In the genomic region with DNA sequence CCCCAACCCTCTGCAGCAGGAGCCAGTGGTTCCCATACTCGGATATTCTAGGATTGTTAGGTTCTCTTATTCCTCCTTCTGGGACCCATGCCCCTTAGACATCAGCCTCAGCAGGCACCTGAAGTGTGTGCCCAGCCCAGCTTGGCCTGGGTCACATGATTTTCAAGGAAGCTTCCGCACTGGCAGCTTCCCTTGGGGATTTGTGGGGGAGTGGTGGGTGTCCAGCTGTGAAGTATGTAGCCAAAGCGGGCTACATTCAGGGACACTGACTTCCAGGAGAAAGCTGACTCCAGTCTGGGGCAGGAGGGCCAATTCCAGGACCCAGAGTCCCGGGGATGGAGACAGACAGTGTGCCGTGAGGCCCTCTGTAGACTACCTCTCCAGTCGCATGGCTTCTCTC, we compare ENCODE assay signal across 8 cellular contexts. TPM values are rescaled to one million over a fixed set of nuclear protein-coding genes. Genes with fewer than 3 reads are reported as not detected.
DNase-seq lines count a peak whose midpoint lies in the region; ATAC-seq and TF ChIP-seq lines count a peak whose summit lies in the region.

No MANE protein-coding gene starts in this region.

- no peaks in the 10 kb centered on the region for H3K36me3 ChIP-seq in cardiac muscle cell
- H3K36me3 ChIP-seq in WERI-Rb-1: 0 out of 2 replicates have a peak, but pooled peaks cover 4% of the 10 kb centered on the region

- no peaks in the 10 kb centered on the region for H3K27me3 ChIP-seq in cardiac muscle cell
- H3K27me3 ChIP-seq in WERI-Rb-1 (ENCODE audit: insufficient read depth, low read depth, severe bottlenecking): no peaks in the 10 kb centered on the region

- TF ChIP-seq CTCF in cardiac muscle cell (IDR thresholded peaks at IDR 0.05; ENCODE audit: low read depth, low read length): no peak
- TF ChIP-seq CTCF in WERI-Rb-1 (IDR thresholded peaks at IDR 0.05; ENCODE audit: low read depth, low read length): no peak
- no peak for TF ChIP-seq CTCF in fibroblast of mammary gland (conservative IDR thresholded peaks at IDR 0.05; ENCODE audit: control insufficient read depth, insufficient read depth, low read depth, low read length)

- H3K4me1 ChIP-seq in cardiac muscle cell (ENCODE audit: low read depth): peaks cover 49% of the 10 kb centered on the region

- H3K27ac ChIP-seq in cardiac muscle cell (peak overlapping the region; percentile 97), WERI-Rb-1 (peak overlapping the region; percentile 82)

- H3K4me3 ChIP-seq in cardiac muscle cell (peak overlapping the region; percentile 73), WERI-Rb-1 (ENCODE audit: low read depth, low read length) (peak overlapping the region; percentile 77), fibroblast of mammary gland (ENCODE audit: control insufficient read depth, low read depth, low read length) (peak overlapping the region; percentile 78)

- peak in 1 of 2 donors; percentile 57 for DNase-seq in cardiac muscle cell (ENCODE audit: low read depth in 1 of 2, low spot score in 1 of 2)
- no peak for DNase-seq in Right ventricle myocardium superior
- DNase-seq in WERI-Rb-1: peak; percentile 35
- peak; percentile 33 for DNase-seq in fibroblast of mammary gland (ENCODE audit: low read depth)
- peak in 31 of 56 donors; percentile 7 to 61 (median 25) for DNase-seq in nucleus accumbens (lab: John Stamatoyannopoulos, UW)
- DNase-seq in effector CD8-positive, alpha-beta T cell (lab: John Stamatoyannopoulos, UW): no peak
- no peak for DNase-seq in iPS-NIHi7 (ENCODE audit: extremely low spot score)

- H3K9me3 ChIP-seq in cardiac muscle cell (ENCODE audit: low read depth) (no peaks in the 10 kb centered on the region), WERI-Rb-1 (ENCODE audit: severe bottlenecking) (no peaks in the 10 kb centered on the region)

- intact Hi-C loops in Right ventricle myocardium superior (cut with DNase I): loop anchor here (5.0 kb wide), 1 partner anchor 52 kb away; the partner anchor contains the start of gene HPS6

- ATAC-seq in Right ventricle myocardium superior (ENCODE audit: poor library complexity) (no peak), GM18511 (IDR thresholded peaks at IDR 0.05; ENCODE audit: unreplicated experiment) (no peak)

RNA-seq across cellular contexts. Expression of gene LDB1, which starts 1.3 kb away (rescaled TPM):
- total RNA-seq in cardiac muscle cell: 109 and 112 TPM in 2 replicates
- 42.2 and 44.3 TPM in 2 replicates for polyA plus RNA-seq in cardiac muscle cell
- 56.2 TPM for total RNA-seq in Right ventricle myocardium superior

RNA-seq across cellular contexts. Expression of gene PPRC1, which starts 14.0 kb away (rescaled TPM):
- total RNA-seq in cardiac muscle cell: 21.5 and 22.9 TPM in 2 replicates
- polyA plus RNA-seq in cardiac muscle cell: 22.6 and 31.6 TPM in 2 replicates
- 10.5 TPM for total RNA-seq in Right ventricle myocardium superior

RNA-seq across cellular contexts. Expression of gene NOLC1, which starts 33.3 kb away (rescaled TPM):
- total RNA-seq in cardiac muscle cell: 52.3 and 62.2 TPM in 2 replicates
- polyA plus RNA-seq in cardiac muscle cell: 56.2 and 74.2 TPM in 2 replicates
- total RNA-seq in Right ventricle myocardium superior: 22.8 TPM

RNA-seq across cellular contexts. Expression of gene HPS6, which starts 53.7 kb away (rescaled TPM):
- 35.2 and 44.4 TPM in 2 replicates for total RNA-seq in cardiac muscle cell
- polyA plus RNA-seq in cardiac muscle cell: 23.6 and 26.6 TPM in 2 replicates
- total RNA-seq in Right ventricle myocardium superior: 9.5 TPM

Comparison
In these comparisons a context has a peak if more than half of its experiments do, and no peak if none do; other contexts are left out.
1. DNase-seq: peak in WERI-Rb-1 (single experiment), fibroblast of mammary gland (single experiment) and nucleus accumbens (31 of 56); none in Right ventricle myocardium superior (single experiment), effector CD8-positive, alpha-beta T cell (single experiment) and iPS-NIHi7 (single experiment).
2. Peak in every context shown above with its lines, with median percentiles within 50 percentile points of each other: H3K4me3 ChIP-seq.